ENCODE assay signal across 8 cellular contexts in genomic region chr5:59790399-59791130, GRCh38.
DNase-seq lines count a peak whose midpoint lies in the region; ATAC-seq and FAIRE-seq lines count a peak whose summit lies in the region.

No MANE protein-coding gene starts in this region.

- DNase-seq in GM19239 (ENCODE audit: insufficient read length, low spot score) (no peak), renal cortical epithelial cell (ENCODE audit: low read depth) (peak; percentile 75), medulla oblongata (ENCODE audit: extremely low spot score) (no peak), C1 segment of cervical spinal cord (lab: John Stamatoyannopoulos, UW) (no peak), DMS 273 (lab: John Stamatoyannopoulos, UW; ENCODE audit: unreplicated experiment) (no peak)
- DNase-seq in activated CD4-positive, alpha-beta T cell treated with anti-CD3 and anti-CD28 coated beads for 1 hour = no peak

- peak; percentile 83 for ATAC-seq in HG03280 (IDR thresholded peaks at IDR 0.05; ENCODE audit: unreplicated experiment)

- FAIRE-seq in GM19239 (lab: Jason Lieb, UNC) = peak; percentile 49

- peak overlapping the region; percentile 33 for H3K27ac ChIP-seq in angular gyrus (ENCODE audit: low read depth, low read length)
